10 cellular contexts compared by ENCODE assay signal in genomic region chr6:148501178-148501590, GRCh38.
A peak's percentile ranks its signal among the peaks of the same experiment; 100 is the strongest.
DNase-seq lines count a peak whose midpoint lies in the region; ATAC-seq, FAIRE-seq and TF ChIP-seq lines count a peak whose summit lies in the region.
"Had no signal": no experiment of that assay in that cellular context is flagged by ENCODE, and none has a peak within 500 bp of the region (broad histone marks: within the 10 kb centered on the region; RNA-seq: fewer than 3 reads in every experiment).

No MANE protein-coding gene starts in this region.

- peak; percentile 11 for DNase-seq in NCI-H748 (lab: John Stamatoyannopoulos, UW; ENCODE audit: unreplicated experiment)
- no peak for DNase-seq in NCI-H748 treated with DMSO at 0.1 percent for 48 hours (lab: John Stamatoyannopoulos, UW)
- peak; percentile 63 for DNase-seq in epithelial cell of esophagus (ENCODE audit: low read depth)
- peak in 1 of 2 donors; percentile 94 for DNase-seq in vagina (ENCODE audit: extremely low spot score in 2 of 2)
- DNase-seq in D721Med (ENCODE audit: insufficient read length, low spot score) = no peak
- no peak for DNase-seq in GDM1 (lab: John Stamatoyannopoulos, UW)
- DNase-seq: NCI-H1105 had no signal

- H3K27me3 ChIP-seq in muscle layer of colon (ENCODE audit: control insufficient read depth in 1 of 2, insufficient read depth in 2 of 2, low read length in 2 of 2) (no peaks in the 10 kb centered on the region), vagina (no peaks in the 10 kb centered on the region)

- intact Hi-C loops in vagina (cut with DNase I) = no loop called here

- no peak for TF ChIP-seq POLR2A in vagina (IDR thresholded peaks at IDR 0.05)

- ATAC-seq in GM19023 (IDR thresholded peaks at IDR 0.05; ENCODE audit: unreplicated experiment) = no peak
- ATAC-seq: A549 had no signal

- TF ChIP-seq CTCF in epithelial cell of esophagus (IDR thresholded peaks at IDR 0.05; ENCODE audit: insufficient read depth, low read depth, low read length, missing control alignments) (no peak), vagina (IDR thresholded peaks at IDR 0.05) (no peak), D721Med (IDR thresholded peaks at IDR 0.05; ENCODE audit: insufficient read depth, missing control alignments) (no peak)

- H3K9me3 ChIP-seq in muscle layer of colon (ENCODE audit: low read length) (no peaks in the 10 kb centered on the region), vagina (no peaks in the 10 kb centered on the region)
- H3K9me3 ChIP-seq: A549 had no signal

- H3K4me3 ChIP-seq in epithelial cell of esophagus (ENCODE audit: low read length) (no peak overlapping the region), muscle layer of colon (ENCODE audit: low read depth in 1 of 2, low read length in 2 of 2) (no peak overlapping the region), vagina (no peak overlapping the region)
- H3K4me3 ChIP-seq: A549 had no signal

- H3K9ac ChIP-seq in muscle layer of colon (ENCODE audit: low read length) = no peak overlapping the region

- H3K27ac ChIP-seq in muscle layer of colon (ENCODE audit: low read depth, low read length) = peak overlapping the region; percentile 19
- H3K27ac ChIP-seq in vagina = peak overlapping the region; percentile 92
- H3K27ac ChIP-seq: A549 had no signal

- H3K4me1 ChIP-seq in muscle layer of colon (ENCODE audit: insufficient read depth, low read length) (peaks cover 16% of the 10 kb centered on the region), vagina (peaks cover 42% of the 10 kb centered on the region)
- H3K4me1 ChIP-seq: A549 had no signal

- FAIRE-seq in D721Med (lab: Jason Lieb, UNC) = no peak
- FAIRE-seq: A549 had no signal

- no peaks in the 10 kb centered on the region for H3K36me3 ChIP-seq in muscle layer of colon (ENCODE audit: insufficient read depth, low read length)
- H3K36me3 ChIP-seq in vagina = no peaks in the 10 kb centered on the region

Comparison
In these comparisons a context has a peak if more than half of its experiments do, and no peak if none do; other contexts are left out.
1. DNase-seq: peak in NCI-H748 (single experiment) and epithelial cell of esophagus (single experiment); none in NCI-H748 treated with DMSO at 0.1 percent for 48 hours (single experiment), D721Med (single experiment) and GDM1 (single experiment).